8 cellular contexts compared by ENCODE assay signal in genomic region chr4:102867278-102868152, GRCh38. TPM values are rescaled to one million over a fixed set of nuclear protein-coding genes. Genes with fewer than 3 reads are reported as not detected.
DNase-seq lines count a peak whose midpoint lies in the region; ATAC-seq and TF ChIP-seq lines count a peak whose summit lies in the region.

No MANE protein-coding gene starts in this region.

- H3K4me3 Mint-ChIP-seq in activated CD4-positive, alpha-beta memory T cell treated with anti-CD3 and anti-CD28 coated beads, Interleukin-2, amount 10 ng/mL, durations not matched to agents 7 days and 5 days = peak overlapping the region; percentile 92

- H3K27me3 ChIP-seq in BLaER1 treated with 17β-estradiol and CSF1 and Interleukin-3, amounts not matched to agents 10 nM and 100 nM = no peaks in the 10 kb centered on the region
- H3K27me3 ChIP-seq in uterus = no peaks in the 10 kb centered on the region

- peaks cover 0 to 18% (median 10%) of the 10 kb centered on the region in 11 experiments; a peak in 11 of 22 replicates for H3K9me3 ChIP-seq in BLaER1 treated with 17β-estradiol and CSF1 and Interleukin-3, amounts not matched to agents 10 nM and 100 nM (replicated peaks in 1 of 11)
- no peaks in the 10 kb centered on the region for H3K9me3 ChIP-seq in uterus

- peaks cover 0 to 4% (median 0%) of the 10 kb centered on the region in 11 experiments; a peak in 1 of 22 replicates for H4K20me1 ChIP-seq in BLaER1 treated with 17β-estradiol and CSF1 and Interleukin-3, amounts not matched to agents 10 nM and 100 nM

- peak overlapping the region; percentile 78 to 91 (median 86) for H3K4me2 ChIP-seq in BLaER1 treated with 17β-estradiol and CSF1 and Interleukin-3, amounts not matched to agents 10 nM and 100 nM

- H3K27ac Mint-ChIP-seq in activated CD4-positive, alpha-beta memory T cell treated with anti-CD3 and anti-CD28 coated beads, Interleukin-2, amount 10 ng/mL, durations not matched to agents 7 days and 5 days = peak overlapping the region; percentile 99

- peaks cover 44% of the 10 kb centered on the region for H3K36me3 Mint-ChIP-seq in activated CD4-positive, alpha-beta memory T cell treated with anti-CD3 and anti-CD28 coated beads, Interleukin-2, amount 10 ng/mL, durations not matched to agents 7 days and 5 days (ENCODE audit: low read depth)

- H3K9me3 Mint-ChIP-seq in activated CD4-positive, alpha-beta memory T cell treated with anti-CD3 and anti-CD28 coated beads, Interleukin-2, amount 10 ng/mL, durations not matched to agents 7 days and 5 days = peaks cover 2% of the 10 kb centered on the region

- DNase-seq in activated CD4-positive, alpha-beta memory T cell treated with anti-CD3 and anti-CD28 coated beads, Interleukin-2, amount 10 ng/mL, durations not matched to agents 7 days and 5 days = no peak
- peak; percentile 3 for DNase-seq in left kidney (ENCODE audit: low read depth, low spot score)
- DNase-seq in uterus = no peak
- no peak for DNase-seq in NCI-H2196 treated with DMSO at 0.1 percent for 48 hours (lab: John Stamatoyannopoulos, UW; ENCODE audit: unreplicated experiment)
- DNase-seq in stimulated activated CD4-positive, alpha-beta T cell treated with anti-CD3 and anti-CD28 coated beads, Interleukin-4, amount 100 ng/mL, for 4 hours = no peak
- no peak for DNase-seq in stimulated activated CD4-positive, alpha-beta T cell treated with anti-CD3 and anti-CD28 coated beads, Interleukin-4, amount 100 ng/mL, for 24 hours

- peak overlapping the region; percentile 77 to 95 (median 92) for H3K27ac ChIP-seq in BLaER1 treated with 17β-estradiol and CSF1 and Interleukin-3, amounts not matched to agents 10 nM and 100 nM
- peak overlapping the region; percentile 95 to 98 for H3K27ac ChIP-seq in uterus

- peaks cover 26 to 69% (median 40%) of the 10 kb centered on the region in 10 experiments for H3K4me1 ChIP-seq in BLaER1 treated with 17β-estradiol and CSF1 and Interleukin-3, amounts not matched to agents 10 nM and 100 nM
- peaks cover 0 to 8% of the 10 kb centered on the region in 2 donors for H3K4me1 ChIP-seq in uterus

- intact Hi-C loops in uterus (cut with DNase I; ENCODE audit: low total_unique reads) = loop anchor here (2.0 kb wide), 1 partner anchor 41 kb away; the partner anchor contains the start of gene UBE2D3

- H3K36me3 ChIP-seq in BLaER1 treated with 17β-estradiol and CSF1 and Interleukin-3, amounts not matched to agents 10 nM and 100 nM = peaks cover 0 to 28% (median 16%) of the 10 kb centered on the region in 11 experiments; a peak in 13 of 22 replicates
- H3K36me3 ChIP-seq in uterus = no peaks in the 10 kb centered on the region

- POLR2A ChIA-PET in activated CD4-positive, alpha-beta memory T cell treated with anti-CD3 and anti-CD28 coated beads, Interleukin-2, amount 10 ng/mL, durations not matched to agents 7 days and 5 days (lab: Charles Lee) = interaction anchor here (0.7 to 7.3 kb wide), 15 partner anchors 8 to 522 kb away, joined by 3 to 510 read pairs (median 5); partner anchors contain the start of genes MANBA, NFKB1, SLC39A8 and UBE2D3

- no peak for TF ChIP-seq CTCF in uterus (IDR thresholded peaks at IDR 0.05)

- H3K27me3 Mint-ChIP-seq in activated CD4-positive, alpha-beta memory T cell treated with anti-CD3 and anti-CD28 coated beads, Interleukin-2, amount 10 ng/mL, durations not matched to agents 7 days and 5 days = no peaks in the 10 kb centered on the region

- no peak for TF ChIP-seq POLR2A in uterus (IDR thresholded peaks at IDR 0.05)

- H3K4me3 ChIP-seq in BLaER1 treated with 17β-estradiol and CSF1 and Interleukin-3, amounts not matched to agents 10 nM and 100 nM = peak overlapping the region; percentile 59 to 78 (median 72)
- H3K4me3 ChIP-seq in uterus = peak overlapping the region; percentile 52 to 56

- ATAC-seq in HG02798 (IDR thresholded peaks at IDR 0.05; ENCODE audit: poor library complexity, unreplicated experiment) = peak; percentile 23

- peak overlapping the region; percentile 80 to 93 (median 90) for H3K9ac ChIP-seq in BLaER1 treated with 17β-estradiol and CSF1 and Interleukin-3, amounts not matched to agents 10 nM and 100 nM

- peaks cover 63% of the 10 kb centered on the region for H3K4me1 Mint-ChIP-seq in activated CD4-positive, alpha-beta memory T cell treated with anti-CD3 and anti-CD28 coated beads, Interleukin-2, amount 10 ng/mL, durations not matched to agents 7 days and 5 days

- CTCF ChIA-PET in activated CD4-positive, alpha-beta memory T cell treated with anti-CD3 and anti-CD28 coated beads, Interleukin-2, amount 10 ng/mL, durations not matched to agents 7 days and 5 days (lab: Charles Lee) = interaction anchor here (0.7 to 3.6 kb wide), 7 partner anchors 9 to 437 kb away, joined by 3 to 34 read pairs (median 4); partner anchors contain the start of gene UBE2D3

RNA-seq across cellular contexts. Expression of gene CISD2, which starts 1.3 kb away (rescaled TPM):
- 10 to 100 TPM; 37.9 to 39.8 TPM for total RNA-seq in activated CD4-positive, alpha-beta memory T cell treated with anti-CD3 and anti-CD28 coated beads, Interleukin-2, amount 10 ng/mL, durations not matched to agents 7 days and 5 days
- 10 to 100 TPM in 3 of 4 donors, 1 to 10 TPM in 1; 3.8 to 30.0 (median 19.4) TPM for total RNA-seq in uterus

RNA-seq across cellular contexts. Expression of gene UBE2D3, which starts 40.2 kb away (rescaled TPM):
- total RNA-seq in activated CD4-positive, alpha-beta memory T cell treated with anti-CD3 and anti-CD28 coated beads, Interleukin-2, amount 10 ng/mL, durations not matched to agents 7 days and 5 days = 100 to 1,000 TPM; 378 to 380 TPM
- 100 to 1,000 TPM; 261 to 496 (median 294) TPM for total RNA-seq in uterus
